ENCODE assay signal across 17 cellular contexts in genomic region chr12:132427177-132427725, GRCh38.
"Had no signal": no experiment of that assay in that cellular context is flagged by ENCODE, and none has a peak within 500 bp of the region (broad histone marks: within the 10 kb centered on the region; RNA-seq: fewer than 3 reads in every experiment).

No MANE protein-coding gene starts in this region.

- H3K4me3 Mint-ChIP-seq: activated CD8-positive, alpha-beta memory T cell treated with anti-CD3 and anti-CD28 coated beads, Interleukin-2, amount 10 ng/mL, durations not matched to agents 7 days and 5 days; activated naive CD4-positive, alpha-beta T cell treated with anti-CD3 and anti-CD28 coated beads, Interleukin-2, amount 50 U/mL, for 24 hours; activated T-cell treated with anti-CD3 and anti-CD28 coated beads, Interleukin-2, amount 50 U/mL, for 24 hours; endodermal cell; T-helper 2 cell treated with Interferon-gamma antibody and Interleukin-4, amounts not matched to agents 5 μg/mL and 100 μg/mL, for 36 hours had no signal

- ATAC-seq: activated CD8-positive, alpha-beta memory T cell treated with anti-CD3 and anti-CD28 coated beads, Interleukin-2, amount 10 ng/mL, durations not matched to agents 7 days and 5 days; lower lobe of right lung; sciatic nerve had no signal

- H3K36me3 ChIP-seq: lower lobe of right lung, prostate gland had no signal

- H3K27me3 Mint-ChIP-seq: activated naive CD4-positive, alpha-beta T cell treated with anti-CD3 and anti-CD28 coated beads, Interleukin-2, amount 50 U/mL, for 24 hours; activated T-cell treated with anti-CD3 and anti-CD28 coated beads, Interleukin-2, amount 50 U/mL, for 24 hours; naive B cell had no signal

- H3K9me3 ChIP-seq: lower lobe of right lung, prostate gland had no signal

- H3K27ac ChIP-seq: lower lobe of right lung, prostate gland had no signal

- H3K4me3 ChIP-seq: lower lobe of right lung, prostate gland had no signal

- H3K9me3 Mint-ChIP-seq: activated naive CD4-positive, alpha-beta T cell treated with anti-CD3 and anti-CD28 coated beads, Interleukin-2, amount 50 U/mL, for 24 hours; T-helper 2 cell treated with Interferon-gamma antibody and Interleukin-4, amounts not matched to agents 5 μg/mL and 100 μg/mL, for 36 hours had no signal

- H3K27ac Mint-ChIP-seq: activated CD8-positive, alpha-beta memory T cell treated with anti-CD3 and anti-CD28 coated beads, Interleukin-2, amount 10 ng/mL, durations not matched to agents 7 days and 5 days; activated naive CD4-positive, alpha-beta T cell treated with anti-CD3 and anti-CD28 coated beads, Interleukin-2, amount 50 U/mL, for 24 hours; activated T-cell treated with anti-CD3 and anti-CD28 coated beads, Interleukin-2, amount 50 U/mL, for 24 hours; endodermal cell; T-helper 2 cell treated with Interferon-gamma antibody and Interleukin-4, amounts not matched to agents 5 μg/mL and 100 μg/mL, for 36 hours had no signal

- DNase-seq: activated CD4-positive, alpha-beta T cell treated with anti-CD3 and anti-CD28 coated beads, Interleukin-2, amount 50 U/mL, for 48 hours; activated CD4-positive, CD25-positive, alpha-beta regulatory T cell treated with anti-CD3 and anti-CD28 coated beads, Interleukin-2, amount 50 U/mL, for 72 hours; activated CD8-positive, alpha-beta memory T cell treated with anti-CD3 and anti-CD28 coated beads, Interleukin-2, amount 10 ng/mL, durations not matched to agents 7 days and 5 days; activated effector memory CD4-positive, alpha-beta T cell treated with Interleukin-2 at 50 U/mL for 16 hours; activated T-cell treated with anti-CD3 and anti-CD28 coated beads, Interleukin-2, amount 50 U/mL, for 24 hours; dermis blood vessel endothelial cell; lower lobe of right lung; midbrain; naive B cell; stimulated activated CD4-positive, alpha-beta T cell treated with anti-CD3 and anti-CD28 coated beads, Interleukin-2, amount 100 ng/mL, for 24 hours; stimulated activated naive CD4-positive, alpha-beta T cell; trophoblast cell had no signal

- H3K36me3 Mint-ChIP-seq: activated CD8-positive, alpha-beta memory T cell treated with anti-CD3 and anti-CD28 coated beads, Interleukin-2, amount 10 ng/mL, durations not matched to agents 7 days and 5 days; activated naive CD4-positive, alpha-beta T cell treated with anti-CD3 and anti-CD28 coated beads, Interleukin-2, amount 50 U/mL, for 24 hours had no signal
